ENCODE assay signal across 14 cellular contexts in genomic region chr3:126567696-126568438, GRCh38. TPM values are rescaled to one million over a fixed set of nuclear protein-coding genes. Genes with fewer than 3 reads are reported as not detected.
DNase-seq lines count a peak whose midpoint lies in the region; ATAC-seq and TF ChIP-seq lines count a peak whose summit lies in the region.
"Had no signal": no experiment of that assay in that cellular context is flagged by ENCODE, and none has a peak within 500 bp of the region (broad histone marks: within the 10 kb centered on the region; RNA-seq: fewer than 3 reads in every experiment).

No MANE protein-coding gene starts in this region.

- no peak overlapping the region for H3K27ac ChIP-seq in esophagus muscularis mucosa (replicated peaks in 1 of 4)

- no peak for TF ChIP-seq POLR2A in esophagus muscularis mucosa (IDR thresholded peaks at IDR 0.05; ENCODE audit: low read depth)

- H3K4me3 ChIP-seq in esophagus muscularis mucosa = no peak overlapping the region

- no peaks in the 10 kb centered on the region for H3K4me1 ChIP-seq in esophagus muscularis mucosa

- TF ChIP-seq EP300 in esophagus muscularis mucosa (IDR thresholded peaks at IDR 0.05) = no peak

- no peak overlapping the region for H3K4me3 Mint-ChIP-seq in natural killer cell treated with Interleukin-12 subunit alpha and Interleukin-12 subunit beta and Interleukin-15 and Interleukin-18, amount 100 ng/mL, for 72 hours
- no peak overlapping the region for H3K4me3 Mint-ChIP-seq in activated T-helper 2 cell treated with anti-CD3 and anti-CD28 coated beads, Interferon-gamma antibody, Interleukin-2, Interleukin-4, amounts not matched to agents 10 μg/mL and 5 μg/mL and 100 μg/mL, durations not matched to agents 14 hours and 24 hours and 36 hours (ENCODE audit: low read depth)
- H3K4me3 Mint-ChIP-seq: activated CD4-positive, alpha-beta T cell treated with anti-CD3 and anti-CD28 coated beads for 36 hours; immature natural killer cell had no signal

- ATAC-seq in natural killer cell treated with Interleukin-12 subunit alpha and Interleukin-12 subunit beta and Interleukin-15 and Interleukin-18, amount 100 ng/mL, for 72 hours = no peak
- ATAC-seq: activated CD4-positive, alpha-beta T cell treated with anti-CD3 and anti-CD28 coated beads for 36 hours had no signal

- no peak overlapping the region for H3K27ac Mint-ChIP-seq in natural killer cell treated with Interleukin-12 subunit alpha and Interleukin-12 subunit beta and Interleukin-15 and Interleukin-18, amount 100 ng/mL, for 72 hours
- no peak overlapping the region for H3K27ac Mint-ChIP-seq in activated T-helper 2 cell treated with anti-CD3 and anti-CD28 coated beads, Interferon-gamma antibody, Interleukin-2, Interleukin-4, amounts not matched to agents 10 μg/mL and 5 μg/mL and 100 μg/mL, durations not matched to agents 14 hours and 24 hours and 36 hours
- H3K27ac Mint-ChIP-seq: activated CD4-positive, alpha-beta T cell treated with anti-CD3 and anti-CD28 coated beads for 36 hours; immature natural killer cell had no signal

- H3K9me3 Mint-ChIP-seq in natural killer cell treated with Interleukin-12 subunit alpha and Interleukin-12 subunit beta and Interleukin-15 and Interleukin-18, amount 100 ng/mL, for 72 hours = no peaks in the 10 kb centered on the region
- no peaks in the 10 kb centered on the region for H3K9me3 Mint-ChIP-seq in activated T-helper 2 cell treated with anti-CD3 and anti-CD28 coated beads, Interferon-gamma antibody, Interleukin-2, Interleukin-4, amounts not matched to agents 10 μg/mL and 5 μg/mL and 100 μg/mL, durations not matched to agents 14 hours and 24 hours and 36 hours

- no peaks in the 10 kb centered on the region for H3K4me1 Mint-ChIP-seq in natural killer cell treated with Interleukin-12 subunit alpha and Interleukin-12 subunit beta and Interleukin-15 and Interleukin-18, amount 100 ng/mL, for 72 hours (ENCODE audit: low read depth in 2 of 2)
- H3K4me1 Mint-ChIP-seq in activated T-helper 2 cell treated with anti-CD3 and anti-CD28 coated beads, Interferon-gamma antibody, Interleukin-2, Interleukin-4, amounts not matched to agents 10 μg/mL and 5 μg/mL and 100 μg/mL, durations not matched to agents 14 hours and 24 hours and 36 hours (ENCODE audit: low read depth) = no peaks in the 10 kb centered on the region
- H3K4me1 Mint-ChIP-seq: activated CD4-positive, alpha-beta T cell treated with anti-CD3 and anti-CD28 coated beads for 36 hours; immature natural killer cell had no signal

- no peak for TF ChIP-seq CTCF in esophagus muscularis mucosa (IDR thresholded peaks at IDR 0.05)

- peaks cover 11 to 23% of the 10 kb centered on the region in 2 donors for H3K27me3 Mint-ChIP-seq in natural killer cell treated with Interleukin-12 subunit alpha and Interleukin-12 subunit beta and Interleukin-15 and Interleukin-18, amount 100 ng/mL, for 72 hours
- peaks cover 11% of the 10 kb centered on the region for H3K27me3 Mint-ChIP-seq in activated T-helper 2 cell treated with anti-CD3 and anti-CD28 coated beads, Interferon-gamma antibody, Interleukin-2, Interleukin-4, amounts not matched to agents 10 μg/mL and 5 μg/mL and 100 μg/mL, durations not matched to agents 14 hours and 24 hours and 36 hours (ENCODE audit: low read depth)

- no peaks in the 10 kb centered on the region for H3K36me3 Mint-ChIP-seq in natural killer cell treated with Interleukin-12 subunit alpha and Interleukin-12 subunit beta and Interleukin-15 and Interleukin-18, amount 100 ng/mL, for 72 hours
- no peaks in the 10 kb centered on the region for H3K36me3 Mint-ChIP-seq in activated T-helper 2 cell treated with anti-CD3 and anti-CD28 coated beads, Interferon-gamma antibody, Interleukin-2, Interleukin-4, amounts not matched to agents 10 μg/mL and 5 μg/mL and 100 μg/mL, durations not matched to agents 14 hours and 24 hours and 36 hours (ENCODE audit: low read depth)
- H3K36me3 Mint-ChIP-seq: immature natural killer cell had no signal

- 70% methylated on average over 8 of the region's 10 CpGs for WGBS in esophagus muscularis mucosa

- DNase-seq in GM03348 (ENCODE audit: low spot score) (peak; percentile 34), NCI-H526 treated with DMSO at 0.1 percent for 48 hours (lab: John Stamatoyannopoulos, UW) (peak; percentile 9), esophagus muscularis mucosa (ENCODE audit: extremely low spot score) (peak; percentile 78), A172 (ENCODE audit: low spot score) (no peak), NCI-H524 treated with DMSO at 0.1 percent for 48 hours (lab: John Stamatoyannopoulos, UW) (no peak)
- DNase-seq in natural killer cell treated with Interleukin-12 subunit alpha and Interleukin-12 subunit beta and Interleukin-15 and Interleukin-18, amount 100 ng/mL, for 72 hours (ENCODE audit: low spot score) = peak; percentile 31
- no peak for DNase-seq in NK-92 treated with Interleukin-12 subunit alpha and Interleukin-12 subunit beta, amount 100 ng/mL, for 24 hours (lab: John Stamatoyannopoulos, UW)
- DNase-seq in activated T-helper 2 cell treated with anti-CD3 and anti-CD28 coated beads, Interferon-gamma antibody, Interleukin-2, Interleukin-4, amounts not matched to agents 10 μg/mL and 5 μg/mL and 100 μg/mL, durations not matched to agents 14 hours and 24 hours and 36 hours (ENCODE audit: low spot score) = no peak
- DNase-seq: activated CD4-positive, alpha-beta T cell treated with anti-CD3 and anti-CD28 coated beads for 36 hours; activated effector memory CD4-positive, alpha-beta T cell treated with Interleukin-2 at 50 U/mL for 16 hours; HCEC 1CT; immature natural killer cell; KG1; NCI-H2029 had no signal

- peaks cover 0 to 8% (median 0%) of the 10 kb centered on the region in 4 donors for H3K27me3 ChIP-seq in esophagus muscularis mucosa

- no peaks in the 10 kb centered on the region for H3K36me3 ChIP-seq in esophagus muscularis mucosa

- H3K9me3 ChIP-seq in esophagus muscularis mucosa = peaks cover 0 to 11% (median 4%) of the 10 kb centered on the region in 4 donors

- intact Hi-C loops in esophagus muscularis mucosa (cut with DNase I) = no loop called here
- intact Hi-C loops in activated T-helper 2 cell treated with anti-CD3 and anti-CD28 coated beads, Interferon-gamma antibody, Interleukin-2, Interleukin-4, amounts not matched to agents 10 μg/mL and 5 μg/mL and 100 μg/mL, durations not matched to agents 14 hours and 24 hours and 36 hours (cut with micrococcal nuclease) = no loop called here

RNA-seq across cellular contexts. Expression of gene C3orf22, which starts 9.1 kb away (rescaled TPM):
- total RNA-seq in esophagus muscularis mucosa = not detected
- not detected for total RNA-seq in natural killer cell treated with Interleukin-12 subunit alpha and Interleukin-12 subunit beta and Interleukin-15 and Interleukin-18, amount 100 ng/mL, for 72 hours
- not detected in 2 replicates for total RNA-seq in A172 (2014; rRNA removed; shearing (Covaris generic))
- not detected in 2 replicates for total RNA-seq in activated T-helper 2 cell treated with anti-CD3 and anti-CD28 coated beads, Interferon-gamma antibody, Interleukin-2, Interleukin-4, amounts not matched to agents 10 μg/mL and 5 μg/mL and 100 μg/mL, durations not matched to agents 14 hours and 24 hours and 36 hours
- total RNA-seq: activated CD4-positive, alpha-beta T cell treated with anti-CD3 and anti-CD28 coated beads for 36 hours had no signal

RNA-seq across cellular contexts. Expression of gene CHST13, which starts 43.9 kb away (rescaled TPM):
- under 1 TPM; 0.19 to 0.69 (median 0.37) TPM for total RNA-seq in esophagus muscularis mucosa
- total RNA-seq in natural killer cell treated with Interleukin-12 subunit alpha and Interleukin-12 subunit beta and Interleukin-15 and Interleukin-18, amount 100 ng/mL, for 72 hours = under 1 TPM in 1 of 2 donors, not detected in 1; 0.98 TPM
- total RNA-seq in A172 (2014; rRNA removed; shearing (Covaris generic)) = 0.26 TPM in 1 of 2 replicates, not detected in the other
- 0.09 TPM in 1 of 2 replicates, not detected in the other for total RNA-seq in activated T-helper 2 cell treated with anti-CD3 and anti-CD28 coated beads, Interferon-gamma antibody, Interleukin-2, Interleukin-4, amounts not matched to agents 10 μg/mL and 5 μg/mL and 100 μg/mL, durations not matched to agents 14 hours and 24 hours and 36 hours
- total RNA-seq: activated CD4-positive, alpha-beta T cell treated with anti-CD3 and anti-CD28 coated beads for 36 hours had no signal

RNA-seq across cellular contexts. Expression of gene UROC1, which starts 50.3 kb away (rescaled TPM):
- not detected for total RNA-seq in esophagus muscularis mucosa
- not detected for total RNA-seq in natural killer cell treated with Interleukin-12 subunit alpha and Interleukin-12 subunit beta and Interleukin-15 and Interleukin-18, amount 100 ng/mL, for 72 hours
- not detected in 2 replicates for total RNA-seq in A172 (2014; rRNA removed; shearing (Covaris generic))
- not detected in 2 replicates for total RNA-seq in activated T-helper 2 cell treated with anti-CD3 and anti-CD28 coated beads, Interferon-gamma antibody, Interleukin-2, Interleukin-4, amounts not matched to agents 10 μg/mL and 5 μg/mL and 100 μg/mL, durations not matched to agents 14 hours and 24 hours and 36 hours
- total RNA-seq: activated CD4-positive, alpha-beta T cell treated with anti-CD3 and anti-CD28 coated beads for 36 hours had no signal

Comparison
In these comparisons a context has a peak if more than half of its experiments do, and no peak if none do; other contexts are left out.
1. DNase-seq: peak in GM03348 (single experiment), NCI-H526 treated with DMSO at 0.1 percent for 48 hours (single experiment), esophagus muscularis mucosa (single experiment) and natural killer cell treated with Interleukin-12 subunit alpha and Interleukin-12 subunit beta and Interleukin-15 and Interleukin-18, amount 100 ng/mL, for 72 hours (single experiment); none in A172 (single experiment), NK-92 treated with Interleukin-12 subunit alpha and Interleukin-12 subunit beta, amount 100 ng/mL, for 24 hours (single experiment), activated T-helper 2 cell treated with anti-CD3 and anti-CD28 coated beads, Interferon-gamma antibody, Interleukin-2, Interleukin-4, amounts not matched to agents 10 μg/mL and 5 μg/mL and 100 μg/mL, durations not matched to agents 14 hours and 24 hours and 36 hours (single experiment) and NCI-H524 treated with DMSO at 0.1 percent for 48 hours (single experiment).